15 cellular contexts compared by ENCODE assay signal in the genomic region with DNA sequence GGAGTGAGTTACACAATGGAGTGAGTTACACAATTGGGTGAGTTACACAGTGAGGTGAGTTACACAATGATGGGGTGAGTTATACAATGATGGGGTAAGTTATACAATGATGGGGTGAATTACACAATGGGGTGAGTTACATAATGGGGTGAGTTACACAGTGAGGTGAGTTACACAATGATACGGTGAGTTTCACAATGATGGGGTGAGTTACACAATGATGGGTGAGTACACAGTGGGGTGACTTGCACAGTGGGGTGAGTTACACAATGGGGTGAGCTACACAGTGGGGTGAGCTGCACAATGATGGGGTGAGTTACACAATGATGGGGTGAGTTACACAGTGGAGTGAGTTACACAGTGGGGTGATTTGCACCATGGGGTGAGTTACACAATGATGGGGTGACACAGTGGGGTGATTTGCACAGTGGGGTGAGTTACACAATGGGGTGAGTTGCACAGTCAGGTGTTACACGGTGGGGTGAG. TPM values are rescaled to one million over a fixed set of nuclear protein-coding genes. Genes with fewer than 3 reads are reported as not detected.
DNase-seq lines count a peak whose midpoint lies in the region; FAIRE-seq and TF ChIP-seq lines count a peak whose summit lies in the region.
"Had no signal": no experiment of that assay in that cellular context is flagged by ENCODE, and none has a peak within 500 bp of the region (broad histone marks: within the 10 kb centered on the region; RNA-seq: fewer than 3 reads in every experiment).

No MANE protein-coding gene starts in this region.

- no peak overlapping the region for H3K27ac ChIP-seq in HEK293 (ENCODE audit: extremely low read depth, low read depth, low read length)
- H3K27ac ChIP-seq: C4-2B, PC-9 had no signal

- no peaks in the 10 kb centered on the region for H3K4me1 ChIP-seq in HEK293 (ENCODE audit: control insufficient read depth, insufficient read depth, low read length)

- POLR2A ChIA-PET in HEK293 (lab: Yijun Ruan, JAX) = no interaction called here

- peak; percentile 89 for DNase-seq in AG10803 (ENCODE audit: low read depth)
- DNase-seq in amniotic epithelial cell (ENCODE audit: low read depth) = peak; percentile 79
- peak; percentile 79 for DNase-seq in iris pigment epithelial cell (ENCODE audit: low read depth)
- no peak for DNase-seq in HK-2 (ENCODE audit: unreplicated experiment)
- no peak for DNase-seq in SK-N-DZ (ENCODE audit: low spot score)
- no peak for DNase-seq in RCC 7860 (ENCODE audit: low spot score)
- no peak for DNase-seq in Kasumi-1 (lab: John Stamatoyannopoulos, UW)
- DNase-seq: activated CD4-positive, alpha-beta T cell treated with anti-CD3 and anti-CD28 coated beads for 48 hours; activated naive CD4-positive, alpha-beta T cell treated with Interleukin-2 at 50 U/mL for 16 hours; central memory CD4-positive, alpha-beta T cell; EL; NCI-H1105 treated with DMSO at 0.1 percent for 48 hours; PC-9 had no signal

- no peak for TF ChIP-seq CTCF in AG10803 (conservative IDR thresholded peaks at IDR 0.05; ENCODE audit: low read length)
- TF ChIP-seq CTCF in HEK293 (tag by site-specific recombination; IDR thresholded peaks at IDR 0.05) = no peak

- CTCF ChIA-PET in HEK293 (lab: Yijun Ruan, JAX) = no interaction called here

- FAIRE-seq in RCC 7860 (lab: Jason Lieb, UNC) = no peak

- H3K4me3 ChIP-seq in AG10803 (ENCODE audit: low read length) (no peak overlapping the region), HEK293 (ENCODE audit: low read depth, low read length) (no peak overlapping the region)
- H3K4me3 ChIP-seq: PC-9 had no signal

- H3K36me3 ChIP-seq in HEK293 (ENCODE audit: control insufficient read depth in 2 of 2, insufficient read depth in 1 of 2, low read length in 2 of 2) = no peaks in the 10 kb centered on the region

- no peaks in the 10 kb centered on the region for H3K9me3 ChIP-seq in HEK293 (ENCODE audit: control insufficient read depth, insufficient read depth, low read depth, low read length)

TF ChIP-seq in HEK293, 187 proteins besides CTCF, POLR2A, EP300 and RAD21:
- TF ChIP-seq, protein P1, sequence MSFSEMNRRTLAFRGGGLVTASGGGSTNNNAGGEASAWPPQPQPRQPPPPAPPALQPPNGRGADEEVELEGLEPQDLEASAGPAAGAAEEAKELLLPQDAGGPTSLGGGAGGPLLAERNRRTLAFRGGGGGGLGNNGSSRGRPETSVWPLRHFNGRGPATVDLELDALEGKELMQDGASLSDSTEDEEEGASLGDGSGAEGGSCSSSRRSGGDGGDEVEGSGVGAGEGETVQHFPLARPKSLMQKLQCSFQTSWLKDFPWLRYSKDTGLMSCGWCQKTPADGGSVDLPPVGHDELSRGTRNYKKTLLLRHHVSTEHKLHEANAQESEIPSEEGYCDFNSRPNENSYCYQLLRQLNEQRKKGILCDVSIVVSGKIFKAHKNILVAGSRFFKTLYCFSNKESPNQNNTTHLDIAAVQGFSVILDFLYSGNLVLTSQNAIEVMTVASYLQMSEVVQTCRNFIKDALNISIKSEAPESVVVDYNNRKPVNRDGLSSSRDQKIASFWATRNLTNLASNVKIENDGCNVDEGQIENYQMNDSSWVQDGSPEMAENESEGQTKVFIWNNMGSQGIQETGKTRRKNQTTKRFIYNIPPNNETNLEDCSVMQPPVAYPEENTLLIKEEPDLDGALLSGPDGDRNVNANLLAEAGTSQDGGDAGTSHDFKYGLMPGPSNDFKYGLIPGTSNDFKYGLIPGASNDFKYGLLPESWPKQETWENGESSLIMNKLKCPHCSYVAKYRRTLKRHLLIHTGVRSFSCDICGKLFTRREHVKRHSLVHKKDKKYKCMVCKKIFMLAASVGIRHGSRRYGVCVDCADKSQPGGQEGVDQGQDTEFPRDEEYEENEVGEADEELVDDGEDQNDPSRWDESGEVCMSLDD (tag by site-specific recombination; IDR thresholded peaks at IDR 0.05) = 0 out of 2 replicates have a peak, but pooled peaks have one; percentile 55
- no peak for TF ChIP-seq ZNF626 (tag by site-specific recombination; IDR thresholded peaks at IDR 0.05)
- peak; percentile 45; the same call in 1 of the 2 replicates for TF ChIP-seq ZIC2 (tag by site-specific recombination; IDR thresholded peaks at IDR 0.05)
- no peak for TF ChIP-seq ZNF140 (tag by site-specific recombination; IDR thresholded peaks at IDR 0.05)
- TF ChIP-seq, protein P2, sequence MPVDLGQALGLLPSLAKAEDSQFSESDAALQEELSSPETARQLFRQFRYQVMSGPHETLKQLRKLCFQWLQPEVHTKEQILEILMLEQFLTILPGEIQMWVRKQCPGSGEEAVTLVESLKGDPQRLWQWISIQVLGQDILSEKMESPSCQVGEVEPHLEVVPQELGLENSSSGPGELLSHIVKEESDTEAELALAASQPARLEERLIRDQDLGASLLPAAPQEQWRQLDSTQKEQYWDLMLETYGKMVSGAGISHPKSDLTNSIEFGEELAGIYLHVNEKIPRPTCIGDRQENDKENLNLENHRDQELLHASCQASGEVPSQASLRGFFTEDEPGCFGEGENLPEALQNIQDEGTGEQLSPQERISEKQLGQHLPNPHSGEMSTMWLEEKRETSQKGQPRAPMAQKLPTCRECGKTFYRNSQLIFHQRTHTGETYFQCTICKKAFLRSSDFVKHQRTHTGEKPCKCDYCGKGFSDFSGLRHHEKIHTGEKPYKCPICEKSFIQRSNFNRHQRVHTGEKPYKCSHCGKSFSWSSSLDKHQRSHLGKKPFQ (tag by site-specific recombination; IDR thresholded peaks at IDR 0.05) = no peak
- TF ChIP-seq, protein P3, sequence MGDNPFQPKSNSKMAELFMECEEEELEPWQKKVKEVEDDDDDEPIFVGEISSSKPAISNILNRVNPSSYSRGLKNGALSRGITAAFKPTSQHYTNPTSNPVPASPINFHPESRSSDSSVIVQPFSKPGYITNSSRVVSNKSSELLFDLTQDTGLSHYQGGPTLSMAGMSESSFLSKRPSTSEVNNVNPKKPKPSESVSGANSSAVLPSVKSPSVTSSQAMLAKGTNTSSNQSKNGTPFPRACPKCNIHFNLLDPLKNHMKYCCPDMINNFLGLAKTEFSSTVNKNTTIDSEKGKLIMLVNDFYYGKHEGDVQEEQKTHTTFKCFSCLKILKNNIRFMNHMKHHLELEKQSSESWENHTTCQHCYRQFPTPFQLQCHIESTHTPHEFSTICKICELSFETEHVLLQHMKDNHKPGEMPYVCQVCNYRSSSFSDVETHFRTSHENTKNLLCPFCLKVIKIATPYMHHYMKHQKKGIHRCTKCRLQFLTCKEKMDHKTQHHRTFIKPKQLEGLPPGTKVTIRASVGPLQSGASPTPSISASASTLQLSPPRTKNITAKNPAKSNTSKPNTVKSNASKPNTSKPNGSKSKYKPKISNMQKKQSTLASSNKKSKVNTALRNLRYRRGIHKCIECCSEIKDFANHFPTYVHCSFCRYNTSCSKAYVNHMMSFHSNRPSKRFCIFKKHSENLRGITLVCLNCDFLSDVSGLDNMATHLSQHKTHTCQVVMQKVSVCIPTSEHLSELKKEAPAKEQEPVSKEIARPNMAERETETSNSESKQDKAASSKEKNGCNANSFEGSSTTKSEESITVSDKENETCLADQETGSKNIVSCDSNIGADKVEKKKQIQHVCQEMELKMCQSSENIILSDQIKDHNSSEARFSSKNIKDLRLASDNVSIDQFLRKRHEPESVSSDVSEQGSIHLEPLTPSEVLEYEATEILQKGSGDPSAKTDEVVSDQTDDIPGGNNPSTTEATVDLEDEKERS (tag by site-specific recombination; IDR thresholded peaks at IDR 0.05) = no peak
- no peak for TF ChIP-seq ZNF660 (tag by site-specific recombination; IDR thresholded peaks at IDR 0.05)

RNA-seq across cellular contexts. Expression of a gene that starts 52.5 kb away (rescaled TPM):
- 2.2 and 3.3 TPM in 2 replicates for polyA plus RNA-seq in SK-N-DZ (2014; cell fraction: cytosol; rRNA removed)
- 9.1 and 12.5 TPM in 2 replicates for polyA plus RNA-seq in SK-N-DZ (2014; cell fraction: nucleus; rRNA removed)

RNA-seq across cellular contexts. Expression of a gene that starts 57.5 kb away (rescaled TPM):
- not detected in 2 replicates for polyA plus RNA-seq in SK-N-DZ (2014; cell fraction: cytosol; rRNA removed)
- not detected in 2 replicates for polyA plus RNA-seq in SK-N-DZ (2014; cell fraction: nucleus; rRNA removed)

Comparison
In these comparisons a context has a peak if more than half of its experiments do, and no peak if none do; other contexts are left out.
1. DNase-seq: peak in AG10803 (single experiment), amniotic epithelial cell (single experiment) and iris pigment epithelial cell (single experiment); none in HK-2 (single experiment), SK-N-DZ (single experiment), RCC 7860 (single experiment) and Kasumi-1 (0 of 2).